Comparison of ENCODE assay signal across 1 cellular context in the genomic region with DNA sequence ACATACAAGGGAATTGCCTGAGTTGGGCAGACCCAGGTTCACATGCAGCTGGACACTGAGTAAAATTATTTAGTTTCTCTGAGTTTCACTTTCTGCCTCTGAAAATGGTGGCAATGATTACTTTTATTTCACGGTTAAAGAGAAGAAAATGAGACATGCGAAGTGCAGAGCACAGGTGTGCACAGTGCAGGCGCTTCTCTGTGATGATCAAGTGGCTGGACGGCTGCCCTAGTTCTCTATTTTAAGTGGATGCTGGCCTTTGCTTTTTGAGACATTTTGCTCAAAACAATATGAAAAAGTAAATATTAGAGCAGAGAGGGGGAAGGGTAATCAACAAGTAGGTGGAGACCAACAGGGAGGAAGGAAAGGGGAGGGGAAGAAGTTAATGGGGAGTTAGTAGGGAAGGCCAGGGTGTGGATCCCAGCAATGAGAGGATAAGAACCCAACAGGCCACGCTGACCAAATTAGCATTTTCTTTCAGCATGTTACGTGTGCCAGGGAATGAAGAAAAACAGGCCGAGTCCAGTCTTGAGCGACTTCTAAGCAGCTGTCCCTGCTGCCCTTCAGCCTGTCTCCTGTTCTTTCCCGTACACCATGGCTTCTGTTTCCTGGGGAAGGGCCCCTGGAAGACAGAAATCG.
TF ChIP-seq lines count a peak whose summit lies in the region.

No MANE protein-coding gene starts in this region.

TF ChIP-seq in GM23338, 12 proteins besides CTCF, POLR2A, EP300 and RAD21 (continued from another document):
- TF ChIP-seq, protein P1, sequence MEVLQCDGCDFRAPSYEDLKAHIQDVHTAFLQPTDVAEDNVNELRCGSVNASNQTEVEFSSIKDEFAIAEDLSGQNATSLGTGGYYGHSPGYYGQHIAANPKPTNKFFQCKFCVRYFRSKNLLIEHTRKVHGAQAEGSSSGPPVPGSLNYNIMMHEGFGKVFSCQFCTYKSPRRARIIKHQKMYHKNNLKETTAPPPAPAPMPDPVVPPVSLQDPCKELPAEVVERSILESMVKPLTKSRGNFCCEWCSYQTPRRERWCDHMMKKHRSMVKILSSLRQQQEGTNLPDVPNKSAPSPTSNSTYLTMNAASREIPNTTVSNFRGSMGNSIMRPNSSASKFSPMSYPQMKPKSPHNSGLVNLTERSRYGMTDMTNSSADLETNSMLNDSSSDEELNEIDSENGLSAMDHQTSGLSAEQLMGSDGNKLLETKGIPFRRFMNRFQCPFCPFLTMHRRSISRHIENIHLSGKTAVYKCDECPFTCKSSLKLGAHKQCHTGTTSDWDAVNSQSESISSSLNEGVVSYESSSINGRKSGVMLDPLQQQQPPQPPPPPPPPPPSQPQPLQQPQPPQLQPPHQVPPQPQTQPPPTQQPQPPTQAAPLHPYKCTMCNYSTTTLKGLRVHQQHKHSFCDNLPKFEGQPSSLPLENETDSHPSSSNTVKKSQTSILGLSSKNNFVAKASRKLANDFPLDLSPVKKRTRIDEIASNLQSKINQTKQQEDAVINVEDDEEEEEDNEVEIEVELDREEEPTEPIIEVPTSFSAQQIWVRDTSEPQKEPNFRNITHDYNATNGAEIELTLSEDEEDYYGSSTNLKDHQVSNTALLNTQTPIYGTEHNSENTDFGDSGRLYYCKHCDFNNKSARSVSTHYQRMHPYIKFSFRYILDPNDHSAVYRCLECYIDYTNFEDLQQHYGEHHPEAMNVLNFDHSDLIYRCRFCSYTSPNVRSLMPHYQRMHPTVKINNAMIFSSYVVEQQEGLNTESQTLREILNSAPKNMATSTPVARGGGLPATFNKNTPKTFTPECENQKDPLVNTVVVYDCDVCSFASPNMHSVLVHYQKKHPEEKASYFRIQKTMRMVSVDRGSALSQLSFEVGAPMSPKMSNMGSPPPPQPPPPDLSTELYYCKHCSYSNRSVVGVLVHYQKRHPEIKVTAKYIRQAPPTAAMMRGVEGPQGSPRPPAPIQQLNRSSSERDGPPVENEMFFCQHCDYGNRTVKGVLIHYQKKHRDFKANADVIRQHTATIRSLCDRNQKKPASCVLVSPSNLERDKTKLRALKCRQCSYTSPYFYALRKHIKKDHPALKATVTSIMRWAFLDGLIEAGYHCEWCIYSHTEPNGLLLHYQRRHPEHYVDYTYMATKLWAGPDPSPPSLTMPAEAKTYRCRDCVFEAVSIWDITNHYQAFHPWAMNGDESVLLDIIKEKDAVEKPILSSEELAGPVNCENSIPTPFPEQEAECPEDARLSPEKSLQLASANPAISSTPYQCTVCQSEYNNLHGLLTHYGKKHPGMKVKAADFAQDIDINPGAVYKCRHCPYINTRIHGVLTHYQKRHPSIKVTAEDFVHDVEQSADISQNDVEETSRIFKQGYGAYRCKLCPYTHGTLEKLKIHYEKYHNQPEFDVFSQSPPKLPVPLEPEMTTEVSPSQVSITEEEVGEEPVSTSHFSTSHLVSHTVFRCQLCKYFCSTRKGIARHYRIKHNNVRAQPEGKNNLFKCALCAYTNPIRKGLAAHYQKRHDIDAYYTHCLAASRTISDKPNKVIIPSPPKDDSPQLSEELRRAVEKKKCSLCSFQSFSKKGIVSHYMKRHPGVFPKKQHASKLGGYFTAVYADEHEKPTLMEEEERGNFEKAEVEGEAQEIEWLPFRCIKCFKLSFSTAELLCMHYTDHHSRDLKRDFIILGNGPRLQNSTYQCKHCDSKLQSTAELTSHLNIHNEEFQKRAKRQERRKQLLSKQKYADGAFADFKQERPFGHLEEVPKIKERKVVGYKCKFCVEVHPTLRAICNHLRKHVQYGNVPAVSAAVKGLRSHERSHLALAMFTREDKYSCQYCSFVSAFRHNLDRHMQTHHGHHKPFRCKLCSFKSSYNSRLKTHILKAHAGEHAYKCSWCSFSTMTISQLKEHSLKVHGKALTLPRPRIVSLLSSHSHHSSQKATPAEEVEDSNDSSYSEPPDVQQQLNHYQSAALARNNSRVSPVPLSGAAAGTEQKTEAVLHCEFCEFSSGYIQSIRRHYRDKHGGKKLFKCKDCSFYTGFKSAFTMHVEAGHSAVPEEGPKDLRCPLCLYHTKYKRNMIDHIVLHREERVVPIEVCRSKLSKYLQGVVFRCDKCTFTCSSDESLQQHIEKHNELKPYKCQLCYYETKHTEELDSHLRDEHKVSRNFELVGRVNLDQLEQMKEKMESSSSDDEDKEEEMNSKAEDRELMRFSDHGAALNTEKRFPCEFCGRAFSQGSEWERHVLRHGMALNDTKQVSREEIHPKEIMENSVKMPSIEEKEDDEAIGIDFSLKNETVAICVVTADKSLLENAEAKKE (CRISPR knock-in tag; IDR thresholded peaks at IDR 0.05): no peak
- TF ChIP-seq EZH2phosphoT487 (IDR thresholded peaks at IDR 0.05; ENCODE audit: unreplicated experiment) (no peak), ZNF114 (CRISPR knock-in tag; IDR thresholded peaks at IDR 0.05) (no peak)
